ENCODE assay signal across 9 cellular contexts in the genomic region with DNA sequence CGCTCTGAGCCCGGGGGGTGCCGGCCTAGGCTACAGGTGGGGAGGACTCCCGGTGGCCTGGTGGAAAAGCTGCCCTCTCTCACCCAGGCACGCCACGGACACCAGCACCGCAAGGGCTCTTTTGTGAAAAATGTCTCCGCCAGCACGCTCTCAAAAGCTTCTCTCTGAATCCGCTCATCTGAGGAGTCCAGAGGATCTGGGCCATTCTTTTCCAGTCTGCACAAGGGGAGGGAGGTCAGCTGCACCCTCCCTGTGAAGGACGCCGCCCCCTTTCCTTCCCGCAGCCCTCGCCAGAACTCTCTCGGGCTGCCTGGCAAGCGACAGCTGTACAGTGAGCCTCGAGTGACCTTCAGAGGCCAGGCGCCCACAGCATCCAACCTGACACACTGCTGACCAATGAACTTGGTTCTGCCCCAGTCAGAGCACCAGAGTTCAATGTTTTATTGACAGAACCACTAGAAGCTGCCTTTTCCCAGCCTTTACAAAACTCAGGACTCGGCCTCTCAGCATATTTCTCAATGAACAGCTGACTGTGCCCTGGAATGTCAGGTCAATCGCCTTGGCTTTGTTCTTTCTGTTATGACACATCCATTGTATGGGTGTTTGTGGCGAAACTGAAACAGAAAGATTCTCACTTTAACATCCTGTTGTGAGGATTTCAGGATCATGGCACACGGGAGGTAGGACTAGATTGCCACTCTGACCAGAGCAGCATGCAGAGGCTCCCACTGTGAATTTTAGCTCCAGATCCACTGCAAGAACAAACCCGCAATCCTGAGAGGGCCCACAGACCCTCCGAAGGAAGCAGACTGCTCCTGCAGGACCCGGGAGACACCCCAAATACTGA. TPM values are rescaled to one million over a fixed set of nuclear protein-coding genes. Genes with fewer than 3 reads are reported as not detected.
DNase-seq lines count a peak whose midpoint lies in the region; ATAC-seq, FAIRE-seq and TF ChIP-seq lines count a peak whose summit lies in the region.
"Had no signal": no experiment of that assay in that cellular context is flagged by ENCODE, and none has a peak within 500 bp of the region (broad histone marks: within the 10 kb centered on the region; RNA-seq: fewer than 3 reads in every experiment).

No MANE protein-coding gene starts in this region.

- H3K4me3 ChIP-seq in adipocyte (ENCODE audit: low read length), result peak overlapping the region; percentile 71
- H3K4me3 ChIP-seq in cardiac muscle cell, result no peak overlapping the region
- H3K4me3 ChIP-seq in pancreas, result peak overlapping the region; percentile 35 to 62 (median 44)

- no peaks in the 10 kb centered on the region for H3K36me3 ChIP-seq in adipocyte (ENCODE audit: control insufficient read depth, insufficient read depth, low read length, severe bottlenecking)
- H3K36me3 ChIP-seq in cardiac muscle cell, result no peaks in the 10 kb centered on the region
- H3K36me3 ChIP-seq in pancreas, result no peaks in the 10 kb centered on the region

- TF ChIP-seq CTCF in cardiac muscle cell (IDR thresholded peaks at IDR 0.05; ENCODE audit: low read depth, low read length), result no peak
- TF ChIP-seq CTCF in pancreas (IDR thresholded peaks at IDR 0.05), result no peak

- H3K9ac ChIP-seq in adipocyte (ENCODE audit: low read length), result peak overlapping the region; percentile 69

- H3K27me3 ChIP-seq in adipocyte (replicated peaks; ENCODE audit: control insufficient read depth, insufficient read depth, low read length), result no peaks in the 10 kb centered on the region
- peaks cover 22% of the 10 kb centered on the region for H3K27me3 ChIP-seq in cardiac muscle cell
- no peaks in the 10 kb centered on the region for H3K27me3 ChIP-seq in pancreas

- H3K4me1 ChIP-seq in adipocyte (ENCODE audit: control insufficient read depth, insufficient read depth, low read length) (peaks cover 23% of the 10 kb centered on the region), cardiac muscle cell (ENCODE audit: low read depth) (no peaks in the 10 kb centered on the region), pancreas (peaks cover 0 to 9% (median 0%) of the 10 kb centered on the region in 3 donors)

- ATAC-seq in pancreas (peak; percentile 76 to 87 (median 86)), GM21390 (IDR thresholded peaks at IDR 0.05; ENCODE audit: unreplicated experiment) (no peak)

- WGBS in pancreas, 2 donors, result 15 to 19% methylated on average over 22 to 25 of the region's 25 CpGs

- DNase-seq in DMS 273 (lab: John Stamatoyannopoulos, UW; ENCODE audit: unreplicated experiment) (peak; percentile 34), DMS 273 treated with DMSO at 0.1 percent for 48 hours (lab: John Stamatoyannopoulos, UW) (no peak), HTR-8/SVneo (ENCODE audit: insufficient read length, low spot score) (peak; percentile 87), adipocyte (ENCODE audit: low read depth) (peak; percentile 86), cardiac muscle cell (ENCODE audit: low read depth in 1 of 2, low spot score in 1 of 2) (peak; percentile 54 to 95), pancreas (peak; percentile 58 to 82 (median 70)), Kasumi-1 (lab: John Stamatoyannopoulos, UW) (no peak)

- peak; percentile 40 for FAIRE-seq in HTR-8/SVneo (lab: Jason Lieb, UNC)
- FAIRE-seq in pancreas (lab: Jason Lieb, UNC), result no peak

- no peaks in the 10 kb centered on the region for H3K9me3 ChIP-seq in adipocyte (ENCODE audit: control insufficient read depth, low read length)
- H3K9me3 ChIP-seq in cardiac muscle cell (ENCODE audit: low read depth), result no peaks in the 10 kb centered on the region
- no peaks in the 10 kb centered on the region for H3K9me3 ChIP-seq in pancreas

- H3K27ac ChIP-seq in cardiac muscle cell (no peak overlapping the region), pancreas (peak overlapping the region; percentile 49 to 88 (median 78))
- H3K27ac ChIP-seq: 22Rv1 had no signal

- intact Hi-C loops in pancreas (cut with DNase I), result no loop called here

RNA-seq across cellular contexts. Expression of a gene that starts 26.7 kb away (rescaled TPM):
- total RNA-seq in cardiac muscle cell, result 4.5 and 5.4 TPM in 2 replicates
- polyA plus RNA-seq in cardiac muscle cell, result 5.3 and 6.6 TPM in 2 replicates
- 1 to 10 TPM in 4 of 6 donors, under 1 TPM in 2; 0.65 to 4.8 (median 1.4) TPM for total RNA-seq in pancreas
- polyA plus RNA-seq in pancreas, result 1 to 10 TPM; 1.2 to 1.4 TPM

RNA-seq across cellular contexts. Expression of a gene that starts 34.8 kb away (rescaled TPM):
- total RNA-seq in cardiac muscle cell (3.2 and 8.7 TPM in 2 replicates), pancreas (100 to 1,000 TPM in 5 of 6 donors, 10 to 100 TPM in 1; 94.1 to 285 (median 190) TPM)
- polyA plus RNA-seq in cardiac muscle cell (6.5 and 9.8 TPM in 2 replicates), pancreas (10 to 100 TPM; 68.1 to 75.8 TPM)

Comparison
In these comparisons a context has a peak if more than half of its experiments do, and no peak if none do; other contexts are left out.
1. DNase-seq: peak in DMS 273 (single experiment), HTR-8/SVneo (single experiment), adipocyte (single experiment), cardiac muscle cell (2 of 2) and pancreas (6 of 6); none in DMS 273 treated with DMSO at 0.1 percent for 48 hours (single experiment) and Kasumi-1 (0 of 2).